Comparison of ENCODE assay signal across 15 cellular contexts in the genomic region with DNA sequence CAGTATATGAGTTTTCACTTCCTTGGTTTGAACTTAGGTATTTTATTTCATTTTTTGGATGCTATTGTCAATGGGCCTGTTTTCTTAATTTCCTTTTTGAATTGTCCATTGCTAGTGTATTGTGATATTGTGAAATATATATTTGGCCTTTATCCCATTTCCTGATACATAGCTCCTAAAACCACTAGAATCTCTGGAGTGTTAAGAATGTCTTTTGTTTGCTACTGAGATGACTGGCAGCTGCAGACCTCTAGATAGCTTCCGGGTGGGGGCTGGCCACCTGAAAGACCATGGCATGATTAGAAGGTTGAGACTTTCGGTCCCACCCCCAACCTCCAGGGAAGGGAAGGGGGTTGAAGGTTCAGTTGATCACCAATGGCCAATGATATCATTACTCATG.
DNase-seq lines count a peak whose midpoint lies in the region; ATAC-seq and TF ChIP-seq lines count a peak whose summit lies in the region.
"Had no signal": no experiment of that assay in that cellular context is flagged by ENCODE, and none has a peak within 500 bp of the region (broad histone marks: within the 10 kb centered on the region; RNA-seq: fewer than 3 reads in every experiment).

No MANE protein-coding gene starts in this region.

- H3K36me3 ChIP-seq in RWPE2 (ENCODE audit: low read depth) = no peaks in the 10 kb centered on the region
- H3K36me3 ChIP-seq in osteoblast (ENCODE audit: insufficient read depth, low read length) = no peaks in the 10 kb centered on the region
- H3K36me3 ChIP-seq: BLaER1 treated with 17β-estradiol and CSF1 and Interleukin-3, amounts not matched to agents 10 nM and 100 nM had no signal

- peak overlapping the region; percentile 34 for H3K27ac ChIP-seq in RWPE2 (ENCODE audit: poor library complexity, severe bottlenecking)
- no peak overlapping the region for H3K27ac ChIP-seq in osteoblast (ENCODE audit: low read depth, low read length)
- H3K27ac ChIP-seq: BLaER1 treated with 17β-estradiol and CSF1 and Interleukin-3, amounts not matched to agents 10 nM and 100 nM; dorsolateral prefrontal cortex had no signal

- H3K4me1 ChIP-seq in RWPE2 (ENCODE audit: insufficient read depth, poor library complexity, severe bottlenecking) (peaks cover 14% of the 10 kb centered on the region), osteoblast (ENCODE audit: insufficient read depth, low read length) (peaks cover 9% of the 10 kb centered on the region)

- H4K20me1 ChIP-seq in osteoblast (ENCODE audit: insufficient read depth, low read length) = no peaks in the 10 kb centered on the region
- H4K20me1 ChIP-seq: BLaER1 treated with 17β-estradiol and CSF1 and Interleukin-3, amounts not matched to agents 10 nM and 100 nM had no signal

- ATAC-seq in RWPE2 (ENCODE audit: low read depth) = peak; percentile 70
- ATAC-seq: activated CD8-positive, alpha-beta T cell treated with anti-CD3 and anti-CD28 coated beads for 36 hours; activated T-helper 17 cell treated with anti-CD3 and anti-CD28 coated beads, Interleukin-2, amount 50 U/mL, for 72 hours had no signal

- TF ChIP-seq CTCF in RWPE2 (IDR thresholded peaks at IDR 0.05; ENCODE audit: poor library complexity, severe bottlenecking) (no peak), osteoblast (IDR thresholded peaks at IDR 0.05; ENCODE audit: extremely low read depth, low read depth, low read length) (no peak)

- in situ Hi-C loops in ACHN (cut with HindIII; ENCODE audit: low pct_ligation_motif_present, low pct_unique_long_range_greater_than_20kb, low sequenced_read_pairs) = no loop called here

- no peaks in the 10 kb centered on the region for H3K79me2 ChIP-seq in osteoblast (ENCODE audit: insufficient read depth, low read length)

- no peak overlapping the region for H2AFZ ChIP-seq in osteoblast (ENCODE audit: low read length)

- H3K9me3 ChIP-seq in RWPE2 (ENCODE audit: severe bottlenecking) = no peaks in the 10 kb centered on the region
- no peaks in the 10 kb centered on the region for H3K9me3 ChIP-seq in osteoblast (ENCODE audit: low read depth, low read length)

- no peak overlapping the region for H3K4me3 ChIP-seq in RWPE2 (ENCODE audit: severe bottlenecking)
- H3K4me3 ChIP-seq in osteoblast (ENCODE audit: insufficient read depth, low read length) = no peak overlapping the region
- H3K4me3 ChIP-seq: BLaER1 treated with 17β-estradiol and CSF1 and Interleukin-3, amounts not matched to agents 10 nM and 100 nM; dorsolateral prefrontal cortex had no signal

- no peaks in the 10 kb centered on the region for H3K27me3 ChIP-seq in RWPE2 (ENCODE audit: insufficient read depth, poor library complexity, severe bottlenecking)
- H3K27me3 ChIP-seq in osteoblast (ENCODE audit: insufficient read depth, low read length) = peaks cover 21% of the 10 kb centered on the region
- H3K27me3 ChIP-seq: BLaER1 treated with 17β-estradiol and CSF1 and Interleukin-3, amounts not matched to agents 10 nM and 100 nM had no signal

- peak; percentile 84 for DNase-seq in GM03348 (ENCODE audit: low spot score)
- DNase-seq in RWPE2 (ENCODE audit: low spot score) = no peak
- DNase-seq in fibroblast of gingiva (ENCODE audit: low read depth) = peak; percentile 31
- DNase-seq in osteoblast (ENCODE audit: insufficient read length, low spot score, missing footprints) = peak; percentile 88
- DNase-seq in activated naive CD4-positive, alpha-beta T cell treated with anti-CD3 and anti-CD28 coated beads, Interleukin-2, amount 50 U/mL, for 16 hours = no peak
- no peak for DNase-seq in ACHN
- no peak for DNase-seq in NCI-H524 (lab: John Stamatoyannopoulos, UW)
- no peak for DNase-seq in 8988T
- DNase-seq: activated CD8-positive, alpha-beta T cell treated with anti-CD3 and anti-CD28 coated beads for 36 hours; amygdala; dorsolateral prefrontal cortex; NCI-H1092; NCI-H2227 treated with DMSO at 0.1 percent for 48 hours had no signal

- H3K4me2 ChIP-seq in osteoblast (ENCODE audit: insufficient read depth, low read length) = no peak overlapping the region
- H3K4me2 ChIP-seq: BLaER1 treated with 17β-estradiol and CSF1 and Interleukin-3, amounts not matched to agents 10 nM and 100 nM had no signal

Comparison
In these comparisons a context has a peak if more than half of its experiments do, and no peak if none do; other contexts are left out.
1. DNase-seq: peak in GM03348 (single experiment), fibroblast of gingiva (single experiment) and osteoblast (single experiment); none in RWPE2 (single experiment), activated naive CD4-positive, alpha-beta T cell treated with anti-CD3 and anti-CD28 coated beads, Interleukin-2, amount 50 U/mL, for 16 hours (single experiment), ACHN (single experiment), NCI-H524 (0 of 2) and 8988T (single experiment).